Comparison of ENCODE assay signal across 2 cellular contexts in genomic region chr19:4598712-4599111, GRCh38.
TF ChIP-seq lines count a peak whose summit lies in the region.

No MANE protein-coding gene starts in this region.

TF ChIP-seq in A549, 52 proteins besides CTCF, POLR2A, EP300 and RAD21:
- TF ChIP-seq E2F6 (IDR thresholded peaks at IDR 0.05; ENCODE audit: borderline replicate concordance, low read depth) (no peak), RARB (CRISPR knock-in tag; IDR thresholded peaks at IDR 0.05) (no peak), GATA3 (IDR thresholded peaks at IDR 0.05; ENCODE audit: borderline replicate concordance) (no peak), SREBF2 (IDR thresholded peaks at IDR 0.05) (no peak), ELK1 (IDR thresholded peaks at IDR 0.05; ENCODE audit: low read depth, low read length) (no peak), TP53 (CRISPR knock-in tag; IDR thresholded peaks at IDR 0.05) (no peak), USF2 (IDR thresholded peaks at IDR 0.05) (no peak), MYC (IDR thresholded peaks at IDR 0.05; ENCODE audit: borderline replicate concordance, low read length) (no peak), HOXB5 (CRISPR knock-in tag; IDR thresholded peaks at IDR 0.05) (no peak)
TF ChIP-seq in A549: peak in this region for 0.

TF ChIP-seq in GM23338, 12 proteins besides CTCF, POLR2A, EP300 and RAD21:
- TF ChIP-seq ZNF462 (CRISPR knock-in tag; IDR thresholded peaks at IDR 0.05) = no peak
- TF ChIP-seq NANOG (IDR thresholded peaks at IDR 0.05; ENCODE audit: borderline replicate concordance) = no peak
- TF ChIP-seq CREB1 (CRISPR knock-in tag; IDR thresholded peaks at IDR 0.05; ENCODE audit: low read depth) = no peak
- no peak for TF ChIP-seq JUNB (IDR thresholded peaks at IDR 0.05; ENCODE audit: unreplicated experiment)
- no peak for TF ChIP-seq ZNF331 (CRISPR knock-in tag; IDR thresholded peaks at IDR 0.05; ENCODE audit: low read depth)
- TF ChIP-seq REST (IDR thresholded peaks at IDR 0.05; ENCODE audit: unreplicated experiment) = no peak
- no peak for TF ChIP-seq EZH2phosphoT487 (IDR thresholded peaks at IDR 0.05; ENCODE audit: unreplicated experiment)
- TF ChIP-seq ZNF114 (CRISPR knock-in tag; IDR thresholded peaks at IDR 0.05) = no peak
- TF ChIP-seq STAT1 (IDR thresholded peaks at IDR 0.05; ENCODE audit: unreplicated experiment) = no peak
